1 cellular context compared by ENCODE assay signal in the genomic region with DNA sequence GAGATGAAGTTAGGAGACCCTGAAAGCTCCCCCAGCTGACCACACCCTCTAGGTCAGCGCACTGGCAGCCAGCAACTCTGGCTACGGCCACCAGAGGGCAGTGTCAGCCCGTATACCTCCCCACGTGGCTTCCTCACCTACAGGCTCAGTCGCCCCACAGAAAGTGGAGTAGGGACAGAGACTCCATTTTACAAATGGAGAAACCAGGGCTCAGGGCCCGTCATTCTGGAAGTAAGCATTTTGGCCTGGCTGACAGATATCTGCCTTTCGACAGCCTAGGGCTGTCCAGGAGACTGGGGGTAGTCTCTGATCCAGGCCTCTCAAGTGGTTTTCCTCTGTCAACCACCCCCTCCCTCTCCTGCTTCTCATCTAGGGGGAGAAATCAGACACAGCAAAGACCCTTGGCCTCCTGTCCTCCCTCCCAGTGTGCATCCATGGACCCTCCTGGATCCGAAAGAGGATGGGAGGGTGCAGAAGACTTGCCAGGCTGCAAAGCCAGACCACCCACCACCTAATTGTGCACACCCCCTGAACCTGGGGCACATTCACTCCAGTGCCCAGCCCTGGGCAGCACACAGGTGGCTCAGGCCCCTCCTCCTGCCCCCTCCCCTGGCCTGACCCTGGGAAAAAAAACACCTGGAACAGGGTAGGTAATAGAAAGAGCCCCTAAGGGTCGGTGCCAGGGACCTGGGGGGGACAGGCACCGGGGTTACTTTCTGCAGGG.
TF ChIP-seq lines count a peak whose summit lies in the region.

No MANE protein-coding gene starts in this region.

TF ChIP-seq in GM12878, 131 proteins besides CTCF, POLR2A, EP300 and RAD21:
- TF ChIP-seq YY1 (IDR thresholded peaks at IDR 0.05; ENCODE audit: low read depth, low read length) (peak; percentile 91), TARDBP (IDR thresholded peaks at IDR 0.05; ENCODE audit: borderline replicate concordance) (0 out of 2 replicates have a peak, but pooled peaks have one; percentile 29), BHLHE40 (IDR thresholded peaks at IDR 0.05; ENCODE audit: borderline replicate concordance in 1 of 2, low read depth in 2 of 2, low read length in 1 of 2) (peak in 1 of 2 experiments; percentile 41; a peak in 1 of 4 replicates), HCFC1 (IDR thresholded peaks at IDR 0.05; ENCODE audit: low read length) (0 out of 2 replicates have a peak, but pooled peaks have one; percentile 19), SMC3 (IDR thresholded peaks at IDR 0.05; ENCODE audit: borderline replicate concordance, low read length) (peak; percentile 98), SMARCA5 (IDR thresholded peaks at IDR 0.05) (peak; percentile 38), ZBTB4 (CRISPR knock-in tag; IDR thresholded peaks at IDR 0.05) (no peak), YBX1 (IDR thresholded peaks at IDR 0.05) (no peak), POU2F2 (IDR thresholded peaks at IDR 0.05; ENCODE audit: borderline replicate concordance, low read depth, low read length) (0 out of 3 replicates have a peak, but pooled peaks have one; percentile 30), SP1 (IDR thresholded peaks at IDR 0.05; ENCODE audit: low read depth, low read length) (peak; percentile 35), SPI1 (IDR thresholded peaks at IDR 0.05; ENCODE audit: borderline replicate concordance, insufficient read depth, low read depth, low read length) (peak; percentile 5; the same call in 1 of the 2 replicates), ESRRA (IDR thresholded peaks at IDR 0.05; ENCODE audit: low read length) (0 out of 2 replicates have a peak, but pooled peaks have one; percentile 40), IKZF1 (conservative IDR thresholded peaks at IDR 0.05) (0 out of 2 replicates have a peak, but pooled peaks have one; percentile 38), MLLT1 (IDR thresholded peaks at IDR 0.05) (0 out of 2 replicates have a peak, but pooled peaks have one; percentile 25), JUNB (IDR thresholded peaks at IDR 0.05) (no peak), ELK1 (IDR thresholded peaks at IDR 0.05; ENCODE audit: low read depth, low read length) (no peak), ATF3 (IDR thresholded peaks at IDR 0.05; ENCODE audit: borderline replicate concordance, extremely low read depth, low read depth, low read length) (no peak), RUNX3 (IDR thresholded peaks at IDR 0.05; ENCODE audit: low read length) (peak; percentile 38), SREBF2 (IDR thresholded peaks at IDR 0.05; ENCODE audit: low read length) (no peak)
- TF ChIP-seq, protein P1, sequence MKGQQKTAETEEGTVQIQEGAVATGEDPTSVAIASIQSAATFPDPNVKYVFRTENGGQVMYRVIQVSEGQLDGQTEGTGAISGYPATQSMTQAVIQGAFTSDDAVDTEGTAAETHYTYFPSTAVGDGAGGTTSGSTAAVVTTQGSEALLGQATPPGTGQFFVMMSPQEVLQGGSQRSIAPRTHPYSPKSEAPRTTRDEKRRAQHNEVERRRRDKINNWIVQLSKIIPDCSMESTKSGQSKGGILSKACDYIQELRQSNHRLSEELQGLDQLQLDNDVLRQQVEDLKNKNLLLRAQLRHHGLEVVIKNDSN (IDR thresholded peaks at IDR 0.05; ENCODE audit: borderline replicate concordance, extremely low read length, insufficient read depth, low read depth, low read length) = peak; percentile 34
- TF ChIP-seq, protein P2, sequence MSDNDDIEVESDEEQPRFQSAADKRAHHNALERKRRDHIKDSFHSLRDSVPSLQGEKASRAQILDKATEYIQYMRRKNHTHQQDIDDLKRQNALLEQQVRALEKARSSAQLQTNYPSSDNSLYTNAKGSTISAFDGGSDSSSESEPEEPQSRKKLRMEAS (IDR thresholded peaks at IDR 0.05; ENCODE audit: low read depth, low read length) = peak; percentile 74
- TF ChIP-seq, protein P3, sequence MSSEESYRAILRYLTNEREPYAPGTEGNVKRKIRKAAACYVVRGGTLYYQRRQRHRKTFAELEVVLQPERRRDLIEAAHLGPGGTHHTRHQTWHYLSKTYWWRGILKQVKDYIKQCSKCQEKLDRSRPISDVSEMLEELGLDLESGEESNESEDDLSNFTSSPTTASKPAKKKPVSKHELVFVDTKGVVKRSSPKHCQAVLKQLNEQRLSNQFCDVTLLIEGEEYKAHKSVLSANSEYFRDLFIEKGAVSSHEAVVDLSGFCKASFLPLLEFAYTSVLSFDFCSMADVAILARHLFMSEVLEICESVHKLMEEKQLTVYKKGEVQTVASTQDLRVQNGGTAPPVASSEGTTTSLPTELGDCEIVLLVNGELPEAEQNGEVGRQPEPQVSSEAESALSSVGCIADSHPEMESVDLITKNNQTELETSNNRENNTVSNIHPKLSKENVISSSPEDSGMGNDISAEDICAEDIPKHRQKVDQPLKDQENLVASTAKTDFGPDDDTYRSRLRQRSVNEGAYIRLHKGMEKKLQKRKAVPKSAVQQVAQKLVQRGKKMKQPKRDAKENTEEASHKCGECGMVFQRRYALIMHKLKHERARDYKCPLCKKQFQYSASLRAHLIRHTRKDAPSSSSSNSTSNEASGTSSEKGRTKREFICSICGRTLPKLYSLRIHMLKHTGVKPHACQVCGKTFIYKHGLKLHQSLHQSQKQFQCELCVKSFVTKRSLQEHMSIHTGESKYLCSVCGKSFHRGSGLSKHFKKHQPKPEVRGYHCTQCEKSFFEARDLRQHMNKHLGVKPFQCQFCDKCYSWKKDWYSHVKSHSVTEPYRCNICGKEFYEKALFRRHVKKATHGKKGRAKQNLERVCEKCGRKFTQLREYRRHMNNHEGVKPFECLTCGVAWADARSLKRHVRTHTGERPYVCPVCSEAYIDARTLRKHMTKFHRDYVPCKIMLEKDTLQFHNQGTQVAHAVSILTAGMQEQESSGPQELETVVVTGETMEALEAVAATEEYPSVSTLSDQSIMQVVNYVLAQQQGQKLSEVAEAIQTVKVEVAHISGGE (CRISPR knock-in tag; IDR thresholded peaks at IDR 0.05) = no peak
